In the genomic region with DNA sequence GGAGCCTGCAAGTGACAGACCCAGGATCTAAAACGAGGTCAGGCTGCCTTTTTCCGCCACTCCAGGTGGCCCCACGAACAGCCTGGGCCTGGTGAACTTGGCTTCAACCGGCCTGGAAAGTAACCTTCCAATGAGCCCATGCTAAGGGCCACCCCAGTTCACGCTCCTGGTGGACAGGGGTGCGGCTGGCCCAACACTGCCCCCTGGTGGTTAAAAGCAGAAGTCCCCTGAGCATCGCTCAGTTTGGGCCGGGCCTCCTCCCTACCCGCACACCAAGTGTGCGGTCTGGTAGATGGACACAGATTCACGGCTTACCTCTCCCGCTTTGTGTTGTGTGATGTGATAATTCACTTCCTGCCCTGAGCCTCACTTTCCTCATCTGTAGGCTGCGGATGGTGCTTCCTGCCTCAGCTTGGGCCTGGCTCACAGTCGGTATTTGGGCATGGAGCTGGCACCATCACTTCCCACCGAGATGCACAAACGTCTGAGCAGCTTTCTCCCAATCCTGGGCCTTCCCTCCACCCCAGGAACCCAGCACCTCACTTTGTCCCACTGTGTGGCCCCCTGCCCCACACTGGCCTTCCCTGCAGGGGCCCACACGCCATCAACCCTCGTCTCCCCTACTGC, we compare ENCODE assay signal across 1 cellular context.
TF ChIP-seq lines count a peak whose summit lies in the region.

No MANE protein-coding gene starts in this region.

TF ChIP-seq in HCT116, 20 proteins besides CTCF, POLR2A, EP300 and RAD21 (continued from another document):
- TF ChIP-seq MAX (IDR thresholded peaks at IDR 0.05) = no peak
- TF ChIP-seq CEBPB (IDR thresholded peaks at IDR 0.05; ENCODE audit: low read depth) = no peak
- no peak for TF ChIP-seq EGR1 (IDR thresholded peaks at IDR 0.05; ENCODE audit: low read depth)
- no peak for TF ChIP-seq EZH2 (IDR thresholded peaks at IDR 0.05)
- TF ChIP-seq, protein P1, sequence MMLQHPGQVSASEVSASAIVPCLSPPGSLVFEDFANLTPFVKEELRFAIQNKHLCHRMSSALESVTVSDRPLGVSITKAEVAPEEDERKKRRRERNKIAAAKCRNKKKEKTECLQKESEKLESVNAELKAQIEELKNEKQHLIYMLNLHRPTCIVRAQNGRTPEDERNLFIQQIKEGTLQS (IDR thresholded peaks at IDR 0.05) = no peak
- TF ChIP-seq YY1 (IDR thresholded peaks at IDR 0.05; ENCODE audit: extremely low read depth, insufficient replicate concordance, low read depth, low read length) = peak; percentile 15
- no peak for TF ChIP-seq EZH2phosphoT487 (IDR thresholded peaks at IDR 0.05; ENCODE audit: borderline replicate concordance)
- TF ChIP-seq POLR2AphosphoS5 (IDR thresholded peaks at IDR 0.05; ENCODE audit: low read depth, low read length) = 0 out of 2 replicates have a peak, but pooled peaks have one; percentile 22
